15 cellular contexts compared by ENCODE assay signal in the genomic region with DNA sequence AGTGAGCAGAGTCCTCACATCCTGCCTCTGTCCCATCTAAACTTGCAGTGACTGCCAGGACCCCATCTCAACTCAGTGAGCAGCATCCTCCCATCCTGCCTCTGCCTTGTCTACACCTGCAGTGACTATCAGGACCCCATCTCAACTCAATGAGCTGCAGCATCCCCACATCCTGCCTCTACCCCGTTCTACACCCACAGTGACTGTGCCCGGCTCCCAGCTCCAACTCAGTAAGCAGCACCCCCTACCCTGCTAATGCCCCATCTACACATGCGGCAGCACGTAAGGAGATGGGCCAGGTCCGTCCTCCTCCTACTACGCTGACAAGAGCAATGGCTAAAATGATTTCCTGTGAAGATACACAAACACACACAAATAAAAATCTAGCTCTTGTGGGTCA.
DNase-seq lines count a peak whose midpoint lies in the region; ATAC-seq, FAIRE-seq and TF ChIP-seq lines count a peak whose summit lies in the region.
"Had no signal": no experiment of that assay in that cellular context is flagged by ENCODE, and none has a peak within 500 bp of the region (broad histone marks: within the 10 kb centered on the region; RNA-seq: fewer than 3 reads in every experiment).

No MANE protein-coding gene starts in this region.

- no peak overlapping the region for H3K4me3 ChIP-seq in Panc1 (ENCODE audit: low read depth in 2 of 2, low read length in 2 of 2)
- no peak overlapping the region for H3K4me3 ChIP-seq in kidney (ENCODE audit: low read length in 2 of 2)
- H3K4me3 ChIP-seq in osteoblast (ENCODE audit: insufficient read depth, low read length), result no peak overlapping the region
- H3K4me3 ChIP-seq in tibial artery, result no peak overlapping the region
- H3K4me3 ChIP-seq: BLaER1 treated with 17β-estradiol and CSF1 and Interleukin-3, amounts not matched to agents 10 nM and 100 nM; GM23248; HAP-1 had no signal

- DNase-seq in Panc1 (ENCODE audit: low read depth, low spot score) (no peak), kidney (peak; percentile 32), osteoblast (ENCODE audit: insufficient read length, low spot score, missing footprints) (peak; percentile 37), tibial artery (peak; percentile 11 to 58), GM12892 (ENCODE audit: insufficient read length) (no peak)
- DNase-seq: Calu3; CD8-positive, alpha-beta T cell; DMS79 treated with DMSO at 0.1 percent for 48 hours; GF-D8 had no signal

- H3K27ac ChIP-seq in Panc1 (ENCODE audit: low read length) (peak overlapping the region; percentile 74), kidney (ENCODE audit: low read depth in 2 of 2, low read length in 2 of 2) (no peak overlapping the region), osteoblast (ENCODE audit: low read depth, low read length) (no peak overlapping the region), tibial artery (peak overlapping the region in 1 of 2 donors; percentile 41)
- H3K27ac ChIP-seq: BLaER1 treated with 17β-estradiol and CSF1 and Interleukin-3, amounts not matched to agents 10 nM and 100 nM; GM23248 had no signal

- H3K79me2 ChIP-seq in osteoblast (ENCODE audit: insufficient read depth, low read length), result peaks cover 50% of the 10 kb centered on the region

- TF ChIP-seq POLR2A in GM12892 (IDR thresholded peaks at IDR 0.05; ENCODE audit: low read depth, low read length), result no peak

- TF ChIP-seq CTCF in Panc1 (IDR thresholded peaks at IDR 0.05) (no peak), kidney (IDR thresholded peaks at IDR 0.05; ENCODE audit: borderline replicate concordance, extremely low read depth, insufficient read depth) (no peak), osteoblast (IDR thresholded peaks at IDR 0.05; ENCODE audit: extremely low read depth, low read depth, low read length) (no peak), tibial artery (IDR thresholded peaks at IDR 0.05) (no peak)

- H3K4me1 ChIP-seq in Panc1 (ENCODE audit: control insufficient read depth, insufficient read depth, low read length) (peaks cover 98% of the 10 kb centered on the region), kidney (ENCODE audit: control insufficient read depth in 1 of 2, insufficient read depth in 1 of 2, low read depth in 1 of 2, low read length in 2 of 2) (peaks cover 25 to 34% of the 10 kb centered on the region in 2 donors), osteoblast (ENCODE audit: insufficient read depth, low read length) (peaks cover 50% of the 10 kb centered on the region), tibial artery (peaks cover 0 to 88% (median 54%) of the 10 kb centered on the region in 4 donors)

- H4K20me1 ChIP-seq in osteoblast (ENCODE audit: insufficient read depth, low read length), result peaks cover 27% of the 10 kb centered on the region

- H3K9ac ChIP-seq in kidney (ENCODE audit: low read length in 2 of 2), result no peak overlapping the region
- H3K9ac ChIP-seq: BLaER1 treated with 17β-estradiol and CSF1 and Interleukin-3, amounts not matched to agents 10 nM and 100 nM; GM23248 had no signal

- POLR2A ChIA-PET in Panc1 (lab: Charles Lee), result no interaction called here

- intact Hi-C loops in Panc1 (cut with micrococcal nuclease; ENCODE audit: unreplicated experiment), result no loop called here
- intact Hi-C loops in kidney (cut with DNase I), result no loop called here
- intact Hi-C loops in tibial artery (cut with DNase I; ENCODE audit: low total_unique reads), result no loop called here

- no TSS peak for BruUV-seq in Panc1 (replicated peaks; lab: Mats Ljungman, UMichigan)

- in situ Hi-C loops in Panc1 (cut with HindIII; ENCODE audit: low pct_unique_long_range_greater_than_20kb, low sequenced_read_pairs), result no loop called here

- H3K9me3 ChIP-seq in Panc1 (ENCODE audit: control insufficient read depth, insufficient read depth, low read depth, low read length) (no peaks in the 10 kb centered on the region), kidney (ENCODE audit: control insufficient read depth in 1 of 2, low read length in 2 of 2) (no peaks in the 10 kb centered on the region), osteoblast (ENCODE audit: low read depth, low read length) (no peaks in the 10 kb centered on the region), tibial artery (no peaks in the 10 kb centered on the region)
- H3K9me3 ChIP-seq: BLaER1 treated with 17β-estradiol and CSF1 and Interleukin-3, amounts not matched to agents 10 nM and 100 nM; HAP-1 had no signal

- H3K27me3 ChIP-seq in Panc1 (ENCODE audit: control insufficient read depth, insufficient read depth, low read length) (no peaks in the 10 kb centered on the region), osteoblast (ENCODE audit: insufficient read depth, low read length) (no peaks in the 10 kb centered on the region), tibial artery (no peaks in the 10 kb centered on the region)
- H3K27me3 ChIP-seq: BLaER1 treated with 17β-estradiol and CSF1 and Interleukin-3, amounts not matched to agents 10 nM and 100 nM had no signal

- ATAC-seq in Panc1, result no peak
- no peak for ATAC-seq in HG02852 (IDR thresholded peaks at IDR 0.05; ENCODE audit: unreplicated experiment)
- no peak for ATAC-seq in HG03520 (IDR thresholded peaks at IDR 0.05; ENCODE audit: unreplicated experiment)
- ATAC-seq: CD8-positive, alpha-beta T cell had no signal

- CTCF ChIA-PET in Panc1 (lab: Charles Lee), result no interaction called here

- H3K4me2 ChIP-seq in osteoblast (ENCODE audit: insufficient read depth, low read length), result no peak overlapping the region

- H3K36me3 ChIP-seq in Panc1 (ENCODE audit: control insufficient read depth, insufficient read depth, low read length) (peaks cover 39% of the 10 kb centered on the region), kidney (ENCODE audit: control insufficient read depth in 1 of 2, insufficient read depth in 2 of 2, low read length in 2 of 2) (peaks cover 2 to 19% of the 10 kb centered on the region in 2 donors), osteoblast (ENCODE audit: insufficient read depth, low read length) (peaks cover 15% of the 10 kb centered on the region), tibial artery (no peaks in the 10 kb centered on the region)

- FAIRE-seq in kidney (lab: Jason Lieb, UNC), result no peak
- FAIRE-seq in GM12892 (lab: Jason Lieb, UNC), result no peak
- FAIRE-seq: GM19239 had no signal

- H2AFZ ChIP-seq in osteoblast (ENCODE audit: low read length), result no peak overlapping the region
- H2AFZ ChIP-seq: GM23248 had no signal

Comparison
In these comparisons a context has a peak if more than half of its experiments do, and no peak if none do; other contexts are left out.
1. DNase-seq: peak in kidney (single experiment), osteoblast (single experiment) and tibial artery (2 of 2); none in Panc1 (single experiment) and GM12892 (single experiment).